In genomic region chr15:52527898-52528464, GRCh38 we compare ENCODE assay signal across 8 cellular contexts. TPM values are rescaled to one million over a fixed set of nuclear protein-coding genes. Genes with fewer than 3 reads are reported as not detected.
DNase-seq lines count a peak whose midpoint lies in the region; ATAC-seq and TF ChIP-seq lines count a peak whose summit lies in the region.

No MANE protein-coding gene starts in this region.

- TF ChIP-seq POLR2A in body of pancreas (IDR thresholded peaks at IDR 0.05) (no peak), spleen (IDR thresholded peaks at IDR 0.05) (no peak)

- intact Hi-C loops in body of pancreas (cut with DNase I) = no loop called here
- intact Hi-C loops in spleen (cut with DNase I; ENCODE audit: low total_unique reads) = no loop called here

- peak overlapping the region; percentile 66 to 94 for H3K4me3 ChIP-seq in body of pancreas
- H3K4me3 ChIP-seq in spleen = peak overlapping the region; percentile 73 to 83 (median 79)

- in situ Hi-C loops in GM13976 (cut with MboI; ENCODE audit: low sequenced_read_pairs, unreplicated experiment) = no loop called here

- H3K36me3 Mint-ChIP-seq in T-helper 2 cell treated with Interferon-gamma antibody and Interleukin-4, amounts not matched to agents 5 μg/mL and 100 μg/mL, for 36 hours (ENCODE audit: low read depth) = peaks cover 4% of the 10 kb centered on the region

- H3K36me3 ChIP-seq in body of pancreas (replicated peaks in 1 of 2; ENCODE audit: insufficient read depth in 1 of 2, low read depth in 2 of 2) (no peaks in the 10 kb centered on the region), spleen (no peaks in the 10 kb centered on the region)

- no peaks in the 10 kb centered on the region for H3K9me3 ChIP-seq in body of pancreas
- no peaks in the 10 kb centered on the region for H3K9me3 ChIP-seq in spleen

- H3K9me3 Mint-ChIP-seq in T-helper 2 cell treated with Interferon-gamma antibody and Interleukin-4, amounts not matched to agents 5 μg/mL and 100 μg/mL, for 36 hours = no peaks in the 10 kb centered on the region

- peak overlapping the region; percentile 93 for H3K4me3 Mint-ChIP-seq in T-helper 2 cell treated with Interferon-gamma antibody and Interleukin-4, amounts not matched to agents 5 μg/mL and 100 μg/mL, for 36 hours

- peaks cover 20% of the 10 kb centered on the region for H3K4me1 Mint-ChIP-seq in T-helper 2 cell treated with Interferon-gamma antibody and Interleukin-4, amounts not matched to agents 5 μg/mL and 100 μg/mL, for 36 hours (ENCODE audit: low read depth)

- H3K27me3 ChIP-seq in body of pancreas (no peaks in the 10 kb centered on the region), spleen (replicated peaks in 1 of 7) (peaks cover 0 to 12% (median 0%) of the 10 kb centered on the region in 7 donors)

- H3K27ac ChIP-seq in body of pancreas (peak overlapping the region in 3 of 4 donors; percentile 33 to 73 (median 52)), spleen (peak overlapping the region; percentile 83 to 94 (median 86))

- H3K27me3 Mint-ChIP-seq in T-helper 2 cell treated with Interferon-gamma antibody and Interleukin-4, amounts not matched to agents 5 μg/mL and 100 μg/mL, for 36 hours (ENCODE audit: low read depth) = peaks cover 10% of the 10 kb centered on the region

- DNase-seq in GM13976 (ENCODE audit: low spot score) = peak; percentile 54
- DNase-seq in T-helper 2 cell treated with Interferon-gamma antibody and Interleukin-4, amounts not matched to agents 5 μg/mL and 100 μg/mL, for 36 hours (ENCODE audit: low spot score) = peak; percentile 28
- peak in 3 of 4 donors; percentile 8 to 27 (median 14) for DNase-seq in body of pancreas
- DNase-seq in iPS-NIHi7 (ENCODE audit: extremely low spot score) = peak; percentile 47
- DNase-seq in spleen = peak; percentile 84
- DNase-seq in NCI-H187 (lab: John Stamatoyannopoulos, UW) = no peak

- WGBS in body of pancreas, 2 donors = 3 to 10% methylated on average over 10 to 24 of the region's 24 CpGs
- 3 to 10% (median 5%) methylated on average over 17 to 24 of the region's 24 CpGs for WGBS in spleen, 5 donors

- H3K27ac Mint-ChIP-seq in T-helper 2 cell treated with Interferon-gamma antibody and Interleukin-4, amounts not matched to agents 5 μg/mL and 100 μg/mL, for 36 hours = peak overlapping the region; percentile 82

- H3K4me1 ChIP-seq in body of pancreas = peaks cover 17% of the 10 kb centered on the region
- H3K4me1 ChIP-seq in spleen = peaks cover 0 to 67% (median 33%) of the 10 kb centered on the region in 6 donors

- no peak for TF ChIP-seq CTCF in GM13976 (IDR thresholded peaks at IDR 0.05; ENCODE audit: borderline replicate concordance, control extremely low read depth, extremely low read depth, insufficient read depth, missing control alignments)
- no peak for TF ChIP-seq CTCF in body of pancreas (IDR thresholded peaks at IDR 0.05)
- no peak for TF ChIP-seq CTCF in spleen (IDR thresholded peaks at IDR 0.05 in 8 of 11, conservative IDR thresholded peaks at IDR 0.05 in 3 of 11)

- ATAC-seq in HG03139 (IDR thresholded peaks at IDR 0.05; ENCODE audit: unreplicated experiment) (peak; percentile 2), body of pancreas (peak; percentile 16), GM19397 (IDR thresholded peaks at IDR 0.05; ENCODE audit: unreplicated experiment) (no peak)

RNA-seq across cellular contexts. Expression of gene MYO5A, which starts 0.7 kb away (rescaled TPM):
- 10 to 100 TPM in 1 of 2 donors, 1 to 10 TPM in 1; 8.2 to 11.9 TPM for total RNA-seq in body of pancreas
- total RNA-seq in spleen = 10 to 100 TPM; 30.9 to 48.3 (median 39.1) TPM
- 1 to 10 TPM; 4.7 to 6.4 (median 6.3) TPM for polyA plus RNA-seq in spleen

RNA-seq across cellular contexts. Expression of gene ARPP19, which starts 40.8 kb away (rescaled TPM):
- total RNA-seq in body of pancreas (10 to 100 TPM; 37.2 to 65.4 TPM), spleen (100 to 1,000 TPM in 5 of 7 donors, 10 to 100 TPM in 2; 95.9 to 132 (median 111) TPM)
- 10 to 100 TPM; 18.3 to 33.8 (median 23.4) TPM for polyA plus RNA-seq in spleen

Comparison
In these comparisons a context has a peak if more than half of its experiments do, and no peak if none do; other contexts are left out.
1. DNase-seq: peak in GM13976 (single experiment), T-helper 2 cell treated with Interferon-gamma antibody and Interleukin-4, amounts not matched to agents 5 μg/mL and 100 μg/mL, for 36 hours (single experiment), body of pancreas (3 of 4), iPS-NIHi7 (single experiment) and spleen (single experiment); none in NCI-H187 (0 of 2).